In the genomic region with DNA sequence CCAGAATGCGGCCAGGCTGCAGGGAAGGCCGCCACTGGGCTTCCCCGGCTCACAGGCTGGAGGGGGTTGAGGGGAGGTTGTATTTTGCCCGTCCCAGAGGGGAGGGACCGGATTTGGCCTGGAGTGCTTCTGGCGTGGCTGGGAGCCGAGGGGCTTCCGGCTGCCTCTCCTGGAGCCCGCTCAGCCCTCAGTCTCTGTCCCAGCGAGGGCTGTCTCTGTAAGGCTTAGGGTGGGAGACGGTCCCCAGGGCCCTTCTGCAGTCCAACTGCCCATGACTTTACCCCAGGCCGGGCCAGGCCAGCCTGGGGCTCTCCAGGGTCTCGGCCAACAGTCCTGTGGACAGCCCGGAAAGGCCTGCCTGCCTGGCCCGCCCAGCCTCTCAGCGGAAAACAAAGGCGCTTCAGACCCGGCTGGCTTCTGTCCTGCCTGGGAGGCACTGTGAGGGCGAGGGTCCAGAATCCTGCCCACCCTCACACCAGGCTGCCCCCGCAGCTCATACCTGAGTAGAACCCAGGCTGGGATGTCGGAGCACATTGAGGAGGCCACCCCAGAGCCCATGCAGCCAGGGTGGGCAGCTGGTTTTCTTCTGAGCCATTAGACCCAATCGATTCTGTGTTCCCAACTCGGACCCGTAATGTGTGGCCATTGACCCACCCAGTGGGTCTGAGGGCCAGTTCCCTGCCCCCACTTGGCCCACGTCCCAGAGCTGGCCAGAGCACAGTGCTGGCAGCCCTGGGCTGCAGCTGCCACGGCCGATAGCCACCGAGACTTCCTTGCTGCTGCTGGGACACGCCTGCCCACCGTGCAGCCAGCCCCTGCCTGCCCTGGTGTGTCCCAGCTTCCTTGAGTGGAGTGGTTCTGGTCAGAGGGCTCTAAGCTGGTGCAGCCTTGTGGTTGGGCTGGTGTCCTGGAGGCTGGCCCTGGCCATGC, we compare ENCODE assay signal across 8 cellular contexts. TPM values are rescaled to one million over a fixed set of nuclear protein-coding genes. Genes with fewer than 3 reads are reported as not detected.
DNase-seq lines count a peak whose midpoint lies in the region; ATAC-seq and TF ChIP-seq lines count a peak whose summit lies in the region.

No MANE protein-coding gene starts in this region.

- peak overlapping the region; percentile 57 to 86 for H3K9ac ChIP-seq in colonic mucosa (ENCODE audit: low read depth in 2 of 2, low read length in 2 of 2)

- H3K27ac ChIP-seq in colonic mucosa (peak overlapping the region; percentile 69), lower lobe of right lung (peak overlapping the region; percentile 96), thymus (ENCODE audit: low read depth) (peak overlapping the region; percentile 46)

- H3K4me1 ChIP-seq in colonic mucosa: peaks cover 13% of the 10 kb centered on the region
- H3K4me1 ChIP-seq in lower lobe of right lung: peaks cover 72% of the 10 kb centered on the region
- peaks cover 8% of the 10 kb centered on the region for H3K4me1 ChIP-seq in thymus (ENCODE audit: control insufficient read depth, insufficient read depth, low read length)

- peak; percentile 0 for ATAC-seq in Right ventricle myocardium superior (ENCODE audit: poor library complexity)
- no peak for ATAC-seq in Right ventricle myocardium inferior
- peak; percentile 3 to 24 for ATAC-seq in lower lobe of right lung

- H3K4me3 ChIP-seq in colonic mucosa (peak overlapping the region; percentile 60), lower lobe of right lung (peak overlapping the region; percentile 77), thymus (ENCODE audit: low read length) (no peak overlapping the region)

- TF ChIP-seq CTCF in colonic mucosa (IDR thresholded peaks at IDR 0.05): no peak
- TF ChIP-seq CTCF in lower lobe of right lung (IDR thresholded peaks at IDR 0.05): no peak

- WGBS in thymus: 43% methylated on average over 30 of the region's 30 CpGs

- H3K36me3 ChIP-seq in colonic mucosa (no peaks in the 10 kb centered on the region), lower lobe of right lung (peaks cover 14% of the 10 kb centered on the region), thymus (ENCODE audit: control insufficient read depth, insufficient read depth) (no peaks in the 10 kb centered on the region)

- H3K9me3 ChIP-seq in colonic mucosa (no peaks in the 10 kb centered on the region), lower lobe of right lung (no peaks in the 10 kb centered on the region), thymus (ENCODE audit: control insufficient read depth) (peaks cover 8% of the 10 kb centered on the region)

- peaks cover 58% of the 10 kb centered on the region for H3K27me3 ChIP-seq in colonic mucosa
- peaks cover 7% of the 10 kb centered on the region for H3K27me3 ChIP-seq in lower lobe of right lung (ENCODE audit: low read depth)
- peaks cover 75% of the 10 kb centered on the region for H3K27me3 ChIP-seq in thymus (ENCODE audit: control insufficient read depth, insufficient read depth)

- intact Hi-C loops in Right ventricle myocardium superior (cut with DNase I): no loop called here
- intact Hi-C loops in Right ventricle myocardium inferior (cut with DNase I): loop anchor here (2.0 to 10.0 kb wide), 4 partner anchors 15 to 751 kb away; a partner anchor contains a TSS
- intact Hi-C loops in colonic mucosa (cut with DNase I): no loop called here
- intact Hi-C loops in lower lobe of right lung (cut with DNase I): no loop called here

- peak; percentile 85 for DNase-seq in Right ventricle myocardium superior
- no peak for DNase-seq in Right ventricle myocardium inferior (ENCODE audit: missing footprints)
- DNase-seq in colonic mucosa: no peak
- peak; percentile 72 for DNase-seq in lower lobe of right lung
- no peak for DNase-seq in effector CD8-positive, alpha-beta T cell (lab: John Stamatoyannopoulos, UW)
- DNase-seq in DMS153 treated with DMSO at 0.1 percent for 48 hours (lab: John Stamatoyannopoulos, UW; ENCODE audit: unreplicated experiment): no peak
- no peak for DNase-seq in activated CD4-positive, CD25-positive, alpha-beta regulatory T cell (lab: John Stamatoyannopoulos, UW)

RNA-seq across cellular contexts. Expression of a gene that starts 1.6 kb away (rescaled TPM):
- total RNA-seq in Right ventricle myocardium superior (1,011 TPM), Right ventricle myocardium inferior (1,081 TPM), colonic mucosa (10 to 100 TPM; 11.3 to 20.3 TPM), lower lobe of right lung (143 TPM)
- 89.7 TPM for polyA plus RNA-seq in thymus

RNA-seq across cellular contexts. Expression of a gene that starts 10.5 kb away (rescaled TPM):
- 71.8 TPM for total RNA-seq in Right ventricle myocardium superior
- 82.0 TPM for total RNA-seq in Right ventricle myocardium inferior
- 100 to 1,000 TPM in 1 of 2 donors, 10 to 100 TPM in 1; 97.1 to 220 TPM for total RNA-seq in colonic mucosa
- total RNA-seq in lower lobe of right lung: 237 TPM
- 471 TPM for polyA plus RNA-seq in thymus

RNA-seq across cellular contexts. Expression of a gene that starts 14.9 kb away (rescaled TPM):
- total RNA-seq in Right ventricle myocardium superior (6.2 TPM), Right ventricle myocardium inferior (6.4 TPM), colonic mucosa (10 to 100 TPM; 15.0 to 55.7 TPM), lower lobe of right lung (10.6 TPM)
- 23.3 TPM for polyA plus RNA-seq in thymus

RNA-seq across cellular contexts. Expression of a gene that starts 50.2 kb away (rescaled TPM):
- total RNA-seq in Right ventricle myocardium superior (3.1 TPM), Right ventricle myocardium inferior (3.4 TPM), colonic mucosa (under 1 TPM; 0.82 TPM), lower lobe of right lung (3.0 TPM)
- polyA plus RNA-seq in thymus: 2.1 TPM

RNA-seq across cellular contexts. Expression of a gene that starts 56.6 kb away (rescaled TPM):
- 191 TPM for total RNA-seq in Right ventricle myocardium superior
- 192 TPM for total RNA-seq in Right ventricle myocardium inferior
- total RNA-seq in colonic mucosa: 10 to 100 TPM; 47.0 to 90.2 TPM
- total RNA-seq in lower lobe of right lung: 69.7 TPM
- polyA plus RNA-seq in thymus: 80.8 TPM

Comparison
In these comparisons a context has a peak if more than half of its experiments do, and no peak if none do; other contexts are left out.
1. DNase-seq: peak in Right ventricle myocardium superior (single experiment) and lower lobe of right lung (single experiment); none in Right ventricle myocardium inferior (single experiment), colonic mucosa (single experiment), effector CD8-positive, alpha-beta T cell (single experiment), DMS153 treated with DMSO at 0.1 percent for 48 hours (single experiment) and activated CD4-positive, CD25-positive, alpha-beta regulatory T cell (0 of 4).
2. H3K27ac ChIP-seq: peak in every context shown above with its lines; median percentile 96 in lower lobe of right lung; 69 in colonic mucosa; 46 in thymus.